In the genomic region with DNA sequence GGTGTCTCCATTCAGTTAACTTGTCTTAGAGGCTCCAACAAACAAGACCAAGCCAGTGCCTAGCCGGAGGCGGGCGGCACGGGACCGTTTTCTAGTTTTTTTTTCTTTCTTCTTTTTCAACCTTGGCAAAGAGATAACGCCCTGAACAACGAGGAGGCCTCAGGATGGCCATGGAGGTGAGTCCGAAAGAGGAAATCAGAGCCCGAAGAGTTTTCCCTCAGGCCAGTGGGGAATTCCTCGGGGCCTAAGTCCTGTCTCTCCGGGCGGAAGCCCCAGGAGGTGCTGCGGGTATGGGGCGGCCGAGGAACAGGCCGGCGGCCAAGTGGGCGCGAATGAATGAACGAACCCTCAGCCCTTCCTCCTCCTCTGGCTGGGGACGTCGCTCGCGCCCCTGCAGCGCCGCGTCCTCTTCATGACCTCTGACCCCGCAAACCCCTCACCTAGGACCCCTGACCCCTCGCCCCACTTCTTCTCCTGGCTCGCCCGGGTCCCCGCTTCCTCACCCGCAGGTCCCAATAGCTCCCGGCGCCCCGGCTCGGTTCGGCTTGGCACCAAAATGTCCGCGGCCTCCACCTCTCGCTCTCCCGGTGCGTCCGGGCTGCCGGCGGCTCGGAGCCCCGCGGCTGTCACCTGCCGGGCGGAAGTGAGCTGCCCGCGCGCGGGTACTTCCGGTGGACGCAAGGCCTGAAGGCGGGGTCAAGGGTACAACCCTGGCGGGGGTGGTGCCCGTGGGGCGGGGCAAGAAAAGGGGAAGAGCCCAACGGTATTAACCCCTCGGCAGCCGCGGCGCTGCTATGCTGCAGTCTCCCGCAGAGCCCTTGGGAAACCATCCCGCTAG, we compare ENCODE assay signal across 2 cellular contexts.
TF ChIP-seq lines count a peak whose summit lies in the region.

Gene AP1B1, minus strand, starts transcription at position 650 of the 838 bp plus-strand sequence. CDS start 21,327 bp downstream, outside the sequence.

TF ChIP-seq in IMR-90, 13 proteins besides CTCF, POLR2A, EP300 and RAD21:
- TF ChIP-seq FOS (IDR thresholded peaks at IDR 0.05; ENCODE audit: low read depth, low read length) (no peak), MAFK (IDR thresholded peaks at IDR 0.05; ENCODE audit: low read depth, low read length) (no peak), BHLHE40 (IDR thresholded peaks at IDR 0.05; ENCODE audit: low read depth, low read length) (peak; percentile 61), MAZ (IDR thresholded peaks at IDR 0.05; ENCODE audit: borderline replicate concordance, low read depth, low read length) (peak; percentile 75), MXI1 (IDR thresholded peaks at IDR 0.05; ENCODE audit: borderline replicate concordance, low read depth, low read length) (0 out of 2 replicates have a peak, but pooled peaks have one; percentile 37)

TF ChIP-seq in endothelial cell of umbilical vein, 7 proteins besides CTCF, POLR2A, EP300 and RAD21:
- TF ChIP-seq POLR2AphosphoS5 (IDR thresholded peaks at IDR 0.05; ENCODE audit: insufficient read depth, low read depth, low read length) (peak; percentile 42), JUN (IDR thresholded peaks at IDR 0.05; ENCODE audit: borderline replicate concordance, insufficient read depth, insufficient read length, low read depth) (no peak), MYC (IDR thresholded peaks at IDR 0.05; ENCODE audit: low read depth, low read length) (no peak), GATA2 (IDR thresholded peaks at IDR 0.05; ENCODE audit: insufficient read depth, insufficient read length, low read depth, low read length) (no peak), EZH2 (IDR thresholded peaks at IDR 0.05; ENCODE audit: borderline replicate concordance, low read depth, low read length, severe bottlenecking) (no peak)
TF ChIP-seq in endothelial cell of umbilical vein: peak in this region for 1.
